Comparison of ENCODE assay signal across 1 cellular context in genomic region chr21:45032977-45033705, GRCh38.
TF ChIP-seq lines count a peak whose summit lies in the region.

No MANE protein-coding gene starts in this region.

TF ChIP-seq in IMR-90, 13 proteins besides CTCF, POLR2A, EP300 and RAD21:
- TF ChIP-seq CHD1 (IDR thresholded peaks at IDR 0.05; ENCODE audit: low read depth, low read length) (no peak), MXI1 (IDR thresholded peaks at IDR 0.05; ENCODE audit: borderline replicate concordance, low read depth, low read length) (no peak), RFX5 (IDR thresholded peaks at IDR 0.05; ENCODE audit: low read depth, low read length) (no peak), BHLHE40 (IDR thresholded peaks at IDR 0.05; ENCODE audit: low read depth, low read length) (no peak)
